In genomic region chr13:67184247-67184646, GRCh38 we compare ENCODE assay signal across 24 cellular contexts.
"Had no signal": no experiment of that assay in that cellular context is flagged by ENCODE, and none has a peak within 500 bp of the region (broad histone marks: within the 10 kb centered on the region; RNA-seq: fewer than 3 reads in every experiment).

No MANE protein-coding gene starts in this region.

- H3K4me1 Mint-ChIP-seq: memory B cell had no signal

- H3K27ac Mint-ChIP-seq: memory B cell; natural killer cell treated with Interleukin-12 subunit alpha and Interleukin-12 subunit beta and Interleukin-15 and Interleukin-18, amount 100 ng/mL, for 72 hours; progenitor cell of endocrine pancreas had no signal

- H3K36me3 ChIP-seq: esophagus squamous epithelium, left ventricle myocardium inferior, lower lobe of right lung, pancreas, stomach, thoracic aorta, transverse colon had no signal

- H3K27ac ChIP-seq: coronary artery, esophagus squamous epithelium, hepatocyte, left ventricle myocardium inferior, lower lobe of right lung, pancreas, stomach, thoracic aorta, transverse colon had no signal

- H3K9me3 ChIP-seq: esophagus squamous epithelium, left ventricle myocardium inferior, lower lobe of right lung, pancreas, stomach, thoracic aorta, transverse colon had no signal

- H3K36me3 Mint-ChIP-seq: memory B cell; natural killer cell treated with Interleukin-12 subunit alpha and Interleukin-12 subunit beta and Interleukin-15 and Interleukin-18, amount 100 ng/mL, for 72 hours had no signal

- H2AFZ ChIP-seq: hepatocyte had no signal

- ATAC-seq: left cardiac atrium; lower lobe of right lung; natural killer cell treated with Interleukin-12 subunit alpha and Interleukin-12 subunit beta and Interleukin-15 and Interleukin-18, amount 100 ng/mL, for 72 hours; pancreas; right cardiac atrium had no signal

- H3K27me3 Mint-ChIP-seq: memory B cell; natural killer cell treated with Interleukin-12 subunit alpha and Interleukin-12 subunit beta and Interleukin-15 and Interleukin-18, amount 100 ng/mL, for 72 hours; progenitor cell of endocrine pancreas had no signal

- H3K9me3 Mint-ChIP-seq: memory B cell; natural killer cell treated with Interleukin-12 subunit alpha and Interleukin-12 subunit beta and Interleukin-15 and Interleukin-18, amount 100 ng/mL, for 72 hours had no signal

- H3K4me3 ChIP-seq: coronary artery, esophagus squamous epithelium, hepatocyte, left ventricle myocardium inferior, lower lobe of right lung, pancreas, stomach, thoracic aorta, transverse colon had no signal

- H3K4me3 Mint-ChIP-seq: memory B cell; natural killer cell treated with Interleukin-12 subunit alpha and Interleukin-12 subunit beta and Interleukin-15 and Interleukin-18, amount 100 ng/mL, for 72 hours had no signal

- H3K4me1 ChIP-seq: esophagus squamous epithelium, lower lobe of right lung, pancreas, stomach, transverse colon had no signal

- H3K27me3 ChIP-seq: esophagus squamous epithelium, hepatocyte, pancreas, stomach, transverse colon had no signal

- H3K79me2 ChIP-seq: hepatocyte had no signal

- FAIRE-seq: pancreas had no signal

- H3K4me2 ChIP-seq: hepatocyte had no signal

- DNase-seq: effector CD4-positive, alpha-beta T cell; esophagus squamous epithelium; foreskin fibroblast; head of caudate nucleus; kidney; left cardiac atrium; left ventricle myocardium inferior; lower lobe of right lung; midbrain; occipital lobe; pancreas; right cardiac atrium; small intestine; stimulated activated CD4-positive, alpha-beta T cell treated with anti-CD3 and anti-CD28 coated beads, Interleukin-12 subunit alpha, Interleukin-12 subunit beta, amount 100 ng/mL, for 4 hours; stimulated activated naive CD4-positive, alpha-beta T cell; stomach; substantia nigra; transverse colon had no signal
